In the genomic region with DNA sequence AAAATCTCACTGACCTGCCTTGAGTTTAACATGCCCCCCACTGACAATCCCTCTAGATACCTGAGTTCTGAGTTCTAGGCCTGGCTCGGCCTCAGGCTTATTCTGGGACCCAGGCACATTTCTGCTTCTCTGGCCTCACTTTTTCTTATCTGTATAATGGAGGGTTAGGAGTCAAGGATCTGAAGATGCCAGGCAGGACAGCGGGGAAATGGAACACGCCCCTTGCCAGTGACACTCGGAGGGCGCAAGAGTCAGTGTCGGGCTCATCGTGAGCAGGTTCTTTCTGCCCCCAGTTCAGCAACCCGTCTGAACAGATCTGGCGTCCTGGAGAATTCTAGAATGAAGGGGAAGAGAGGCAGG, we compare ENCODE assay signal across 13 cellular contexts. TPM values are rescaled to one million over a fixed set of nuclear protein-coding genes. Genes with fewer than 3 reads are reported as not detected.
DNase-seq lines count a peak whose midpoint lies in the region; ATAC-seq, FAIRE-seq and TF ChIP-seq lines count a peak whose summit lies in the region.
"Had no signal": no experiment of that assay in that cellular context is flagged by ENCODE, and none has a peak within 500 bp of the region (broad histone marks: within the 10 kb centered on the region; RNA-seq: fewer than 3 reads in every experiment).

No MANE protein-coding gene starts in this region.

- no peaks in the 10 kb centered on the region for H3K79me2 ChIP-seq in OCI-LY7 (ENCODE audit: insufficient read depth, low read depth, low read length)

- 25 to 57% methylated on average over 4 to 9 of the region's 9 CpGs for WGBS in esophagus squamous epithelium, 2 donors
- WGBS in prostate gland, result 29% methylated on average over 9 of the region's 9 CpGs

- H3K4me2 ChIP-seq in OCI-LY7 (ENCODE audit: low read length), result no peak overlapping the region

- TF ChIP-seq POLR2A in esophagus squamous epithelium (IDR thresholded peaks at IDR 0.05), result no peak
- no peak for TF ChIP-seq POLR2A in prostate gland (IDR thresholded peaks at IDR 0.05)

- intact Hi-C loops in esophagus squamous epithelium (cut with DNase I), result loop anchor here (10.0 kb wide), 1 partner anchor 116 kb away; no protein-coding TSS in a partner anchor
- intact Hi-C loops in prostate gland (cut with DNase I), result no loop called here
- intact Hi-C loops in OCI-LY7 (cut with micrococcal nuclease; ENCODE audit: unreplicated experiment), result no loop called here

- BruUV-seq in OCI-LY7 (replicated peaks; lab: Mats Ljungman, UMichigan), result no TSS peak

- peak overlapping the region; percentile 28 for H3K4me3 ChIP-seq in BJ (ENCODE audit: low read depth, low read length)
- H3K4me3 ChIP-seq in esophagus squamous epithelium, result peak overlapping the region; percentile 23 to 65 (median 38)
- peak overlapping the region; percentile 24 to 44 for H3K4me3 ChIP-seq in prostate gland
- H3K4me3 ChIP-seq in OCI-LY7 (ENCODE audit: low read depth, low read length, poor library complexity, severe bottlenecking), result no peak overlapping the region

- H3K9me2 ChIP-seq in OCI-LY7 (ENCODE audit: insufficient read depth, low read length), result no peaks in the 10 kb centered on the region

- peaks cover 8 to 13% (median 8%) of the 10 kb centered on the region in 3 donors for H3K4me1 ChIP-seq in esophagus squamous epithelium
- no peaks in the 10 kb centered on the region for H3K4me1 ChIP-seq in prostate gland (replicated peaks)
- H3K4me1 ChIP-seq in OCI-LY7 (ENCODE audit: insufficient read depth, low read length, poor library complexity, severe bottlenecking), result peaks cover 11% of the 10 kb centered on the region

- ATAC-seq in T-helper 17 cell, result no peak
- ATAC-seq in GM21529 (IDR thresholded peaks at IDR 0.05; ENCODE audit: unreplicated experiment), result no peak

- no peak overlapping the region for H2AFZ ChIP-seq in OCI-LY7 (ENCODE audit: low read length)

- H3K27me3 ChIP-seq in BJ (ENCODE audit: control insufficient read depth, insufficient read depth, low read length) (peaks cover 32% of the 10 kb centered on the region), esophagus squamous epithelium (peaks cover 6 to 69% (median 11%) of the 10 kb centered on the region in 4 donors), prostate gland (replicated peaks; ENCODE audit: insufficient read depth) (no peaks in the 10 kb centered on the region)

- H4K20me1 ChIP-seq in OCI-LY7 (ENCODE audit: insufficient read depth, low read length), result no peaks in the 10 kb centered on the region

- no peak for FAIRE-seq in D721Med (lab: Jason Lieb, UNC)

- peaks cover 8% of the 10 kb centered on the region for H3K36me3 Mint-ChIP-seq in T-helper 17 cell (ENCODE audit: low read depth)

- no peak overlapping the region for H3K27ac Mint-ChIP-seq in T-helper 17 cell

- no peaks in the 10 kb centered on the region for H3K9me3 ChIP-seq in T-helper 17 cell (ENCODE audit: control insufficient read depth, low read length, poor library complexity, severe bottlenecking)
- H3K9me3 ChIP-seq in esophagus squamous epithelium, result no peaks in the 10 kb centered on the region
- H3K9me3 ChIP-seq in prostate gland, result no peaks in the 10 kb centered on the region
- H3K9me3 ChIP-seq in OCI-LY7 (ENCODE audit: low read length), result no peaks in the 10 kb centered on the region
- H3K9me3 ChIP-seq: neutrophil had no signal

- H3K27ac ChIP-seq in esophagus squamous epithelium (no peak overlapping the region), prostate gland (no peak overlapping the region), OCI-LY7 (ENCODE audit: low read depth, low read length, poor library complexity, severe bottlenecking) (no peak overlapping the region)
- H3K27ac ChIP-seq: neutrophil had no signal

- H3K36me3 ChIP-seq in BJ (ENCODE audit: control insufficient read depth, insufficient read depth, low read length) (no peaks in the 10 kb centered on the region), esophagus squamous epithelium (no peaks in the 10 kb centered on the region), prostate gland (no peaks in the 10 kb centered on the region), OCI-LY7 (ENCODE audit: insufficient read depth, low read length) (no peaks in the 10 kb centered on the region)
- H3K36me3 ChIP-seq: neutrophil had no signal

- POLR2A ChIA-PET in BJ (lab: Charles Lee) (no interaction called here), GM10248 (lab: Yijun Ruan, JAX) (no interaction called here), OCI-LY7 (lab: Charles Lee) (no interaction called here)

- DNase-seq in BJ (ENCODE audit: low read depth), result no peak
- DNase-seq in T-helper 17 cell, result no peak
- DNase-seq in esophagus squamous epithelium (lab: John Stamatoyannopoulos, UW), result no peak
- no peak for DNase-seq in prostate gland (ENCODE audit: low spot score)
- no peak for DNase-seq in GM10248 (ENCODE audit: extremely low spot score)
- DNase-seq in D721Med (ENCODE audit: insufficient read length, low spot score), result no peak
- DNase-seq in OCI-LY7 (ENCODE audit: low spot score), result no peak
- DNase-seq: stimulated activated naive CD4-positive, alpha-beta T cell treated with Interleukin-2 at 50 U/mL for 16 hours had no signal

- peaks cover 17% of the 10 kb centered on the region for H3K4me1 Mint-ChIP-seq in T-helper 17 cell

- CTCF ChIA-PET in BJ (lab: Yijun Ruan, JAX) (interaction anchor here (3.8 kb wide), 1 partner anchor 12 kb away, joined by 26 read pairs; no protein-coding TSS in a partner anchor), GM10248 (lab: Yijun Ruan, JAX) (no interaction called here), OCI-LY7 (lab: Charles Lee; ENCODE audit: unreplicated experiment) (no interaction called here)

- TF ChIP-seq CTCF in BJ (IDR thresholded peaks at IDR 0.05; ENCODE audit: insufficient read depth, low read depth, low read length) (no peak), esophagus squamous epithelium (IDR thresholded peaks at IDR 0.05) (no peak), prostate gland (IDR thresholded peaks at IDR 0.05) (no peak), GM10248 (IDR thresholded peaks at IDR 0.05; ENCODE audit: control extremely low read depth, extremely low read depth, low read depth, missing control alignments) (no peak), D721Med (IDR thresholded peaks at IDR 0.05; ENCODE audit: insufficient read depth, missing control alignments) (no peak), OCI-LY7 (conservative IDR thresholded peaks at IDR 0.05; ENCODE audit: low read length) (no peak)

- H3K27me3 Mint-ChIP-seq in T-helper 17 cell, result peaks cover 60% of the 10 kb centered on the region

- peak overlapping the region; percentile 91 for H3K4me3 Mint-ChIP-seq in T-helper 17 cell

RNA-seq across cellular contexts. Expression of a gene that starts 0.6 kb away (rescaled TPM):
- polyA plus RNA-seq in BJ (2011; rRNA removed), result not detected in 2 replicates
- not detected in 2 replicates for polyA minus RNA-seq in BJ (2011; rRNA and poly(A)+ RNA removed)
- total RNA-seq in T-helper 17 cell (not detected), esophagus squamous epithelium (not detected), prostate gland (1 to 10 TPM in 1 of 2 donors, not detected in 1; 1.6 TPM), OCI-LY7 (2022) (not detected in 2 replicates)
- not detected in 2 replicates for total RNA-seq in OCI-LY7 (2014; rRNA removed; shearing (Covaris generic))
- total RNA-seq: dermis microvascular lymphatic vessel endothelial cell, G401, NCI-H460 had no signal

RNA-seq across cellular contexts. Expression of a gene that starts 19.6 kb away (rescaled TPM):
- polyA plus RNA-seq in BJ (2011; rRNA removed), result 167 and 194 TPM in 2 replicates
- polyA minus RNA-seq in BJ (2011; rRNA and poly(A)+ RNA removed), result 138 and 205 TPM in 2 replicates
- 10 to 100 TPM; 36.4 to 43.4 TPM for total RNA-seq in T-helper 17 cell
- total RNA-seq in esophagus squamous epithelium, result 100 to 1,000 TPM in 2 of 4 donors, 10 to 100 TPM in 2; 76.5 to 157 (median 96.2) TPM
- 100 to 1,000 TPM; 134 to 214 TPM for total RNA-seq in prostate gland
- 27.2 and 40.0 TPM in 2 replicates for total RNA-seq in OCI-LY7 (2014; rRNA removed; shearing (Covaris generic))
- total RNA-seq in OCI-LY7 (2022), result 5.7 and 9.3 TPM in 2 replicates
- total RNA-seq: G401 had no signal

RNA-seq across cellular contexts. Expression of a gene that starts 23.9 kb away (rescaled TPM):
- not detected in 2 replicates for polyA plus RNA-seq in BJ (2011; rRNA removed)
- polyA minus RNA-seq in BJ (2011; rRNA and poly(A)+ RNA removed), result not detected in 2 replicates
- not detected for total RNA-seq in T-helper 17 cell
- total RNA-seq in esophagus squamous epithelium, result not detected
- total RNA-seq in prostate gland, result not detected
- not detected in 2 replicates for total RNA-seq in OCI-LY7 (2014; rRNA removed; shearing (Covaris generic))
- total RNA-seq in OCI-LY7 (2022), result not detected in 2 replicates
- total RNA-seq: dermis microvascular lymphatic vessel endothelial cell, G401, NCI-H460 had no signal

RNA-seq across cellular contexts. Expression of a gene that starts 36.8 kb away (rescaled TPM):
- 147 and 188 TPM in 2 replicates for polyA plus RNA-seq in BJ (2011; rRNA removed)
- polyA minus RNA-seq in BJ (2011; rRNA and poly(A)+ RNA removed), result 78.9 and 115 TPM in 2 replicates
- total RNA-seq in T-helper 17 cell (1 to 10 TPM; 1.9 to 8.7 TPM), esophagus squamous epithelium (100 to 1,000 TPM in 1 of 4 donors, 10 to 100 TPM in 3; 52.4 to 106 (median 88.7) TPM), prostate gland (100 to 1,000 TPM; 110 to 339 TPM), OCI-LY7 (2022) (not detected in 2 replicates)
- total RNA-seq in OCI-LY7 (2014; rRNA removed; shearing (Covaris generic)), result not detected in 2 replicates
- total RNA-seq: G401, NCI-H460 had no signal

RNA-seq across cellular contexts. Expression of a gene that starts 43.7 kb away (rescaled TPM):
- polyA plus RNA-seq in BJ (2011; rRNA removed), result 0.67 and 0.94 TPM in 2 replicates
- 0.93 and 0.95 TPM in 2 replicates for polyA minus RNA-seq in BJ (2011; rRNA and poly(A)+ RNA removed)
- total RNA-seq in T-helper 17 cell (not detected), esophagus squamous epithelium (1 to 10 TPM in 2 of 4 donors, under 1 TPM in 1, not detected in 1; 0.57 to 7.4 (median 4.8) TPM), prostate gland (10 to 100 TPM; 14.8 to 37.4 TPM), OCI-LY7 (2022) (not detected in 2 replicates)
- not detected in 2 replicates for total RNA-seq in OCI-LY7 (2014; rRNA removed; shearing (Covaris generic))
- total RNA-seq: G401, NCI-H460 had no signal
